In the genomic region with DNA sequence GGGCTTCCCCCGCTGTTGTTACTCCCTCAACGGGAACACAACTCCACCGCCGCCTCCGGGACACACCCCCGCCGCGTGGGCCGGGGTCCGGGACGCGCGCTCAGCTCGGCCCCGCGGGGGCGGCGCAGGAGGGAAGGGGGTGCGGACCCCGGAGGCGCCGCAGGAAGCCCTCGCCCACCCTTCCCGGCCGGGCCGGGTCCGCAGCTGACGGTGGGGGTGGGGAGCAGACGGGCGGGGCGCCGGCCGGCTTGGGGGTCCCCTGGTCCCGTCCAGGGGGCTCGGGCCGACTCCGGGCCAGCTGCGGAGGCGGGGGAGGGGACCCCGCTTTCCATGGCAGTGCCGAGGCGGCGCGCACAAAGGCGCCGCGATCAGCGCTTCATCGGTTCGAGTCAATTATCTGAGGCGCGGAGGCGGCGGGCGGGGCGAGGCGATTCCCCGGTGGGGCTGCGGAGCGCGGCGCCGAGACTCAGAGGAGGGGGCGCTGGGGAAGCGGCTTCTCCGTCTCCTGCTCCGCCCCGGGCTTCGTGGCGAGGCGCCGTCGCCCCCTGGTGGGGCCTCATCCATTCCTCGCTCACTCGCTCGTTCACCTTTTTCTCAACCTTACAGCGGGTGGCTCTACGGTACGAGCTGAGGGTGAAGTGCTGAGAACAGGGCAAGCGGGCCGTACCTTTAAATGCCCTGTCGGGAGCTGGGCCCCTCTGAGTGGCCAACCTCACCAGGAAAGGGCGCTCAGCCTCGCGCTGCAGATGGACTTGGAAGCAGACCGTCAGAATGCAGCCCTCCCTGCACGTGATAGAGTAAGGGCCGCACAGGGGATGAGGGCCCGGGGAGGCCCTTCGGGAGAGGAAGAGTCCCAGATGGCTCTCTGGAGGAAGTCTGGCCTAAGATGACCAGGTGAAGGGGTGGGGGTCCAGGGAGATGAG, we compare ENCODE assay signal across 1 cellular context.
A peak's percentile ranks its signal among the peaks of the same experiment; 100 is the strongest.
TF ChIP-seq lines count a peak whose summit lies in the region.

No MANE protein-coding gene starts in this region.

TF ChIP-seq in K562, 482 proteins besides CTCF, POLR2A, EP300 and RAD21 (continued from another document and continues in another):
- TF ChIP-seq, protein P1, sequence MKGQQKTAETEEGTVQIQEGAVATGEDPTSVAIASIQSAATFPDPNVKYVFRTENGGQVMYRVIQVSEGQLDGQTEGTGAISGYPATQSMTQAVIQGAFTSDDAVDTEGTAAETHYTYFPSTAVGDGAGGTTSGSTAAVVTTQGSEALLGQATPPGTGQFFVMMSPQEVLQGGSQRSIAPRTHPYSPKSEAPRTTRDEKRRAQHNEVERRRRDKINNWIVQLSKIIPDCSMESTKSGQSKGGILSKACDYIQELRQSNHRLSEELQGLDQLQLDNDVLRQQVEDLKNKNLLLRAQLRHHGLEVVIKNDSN (CRISPR knock-in tag; IDR thresholded peaks at IDR 0.05), result peak; percentile 48; the same call in 1 of the 2 replicates
- TF ChIP-seq GTF2E2 (tag; IDR thresholded peaks at IDR 0.05), result no peak
- TF ChIP-seq ZNF384 (IDR thresholded peaks at IDR 0.05; ENCODE audit: low read depth, low read length), result peak; percentile 44; the same call in 1 of the 2 replicates
- no peak for TF ChIP-seq TEAD2 (tag; IDR thresholded peaks at IDR 0.05)
- no peak for TF ChIP-seq POLR2H (tag; IDR thresholded peaks at IDR 0.05; ENCODE audit: low read depth)
- no peak; the same call in 1 of the 2 replicates for TF ChIP-seq CBX1 (IDR thresholded peaks at IDR 0.05; ENCODE audit: low read depth)
- no peak for TF ChIP-seq FOS (IDR thresholded peaks at IDR 0.05; ENCODE audit: extremely low read depth, insufficient read length)
- TF ChIP-seq TRIM28 (IDR thresholded peaks at IDR 0.05), result no peak
- TF ChIP-seq POLR2G (IDR thresholded peaks at IDR 0.05; ENCODE audit: low read depth, low read length), result peak; percentile 74
- TF ChIP-seq GTF2F1 (IDR thresholded peaks at IDR 0.05; ENCODE audit: low read depth, low read length), result no peak
- no peak for TF ChIP-seq HMG20B (CRISPR knock-in tag; IDR thresholded peaks at IDR 0.05)
- no peak for TF ChIP-seq TSC22D4 (tag; IDR thresholded peaks at IDR 0.05)
- TF ChIP-seq ZZZ3 (IDR thresholded peaks at IDR 0.05), result no peak
- no peak for TF ChIP-seq HMG20A (CRISPR knock-in tag; conservative IDR thresholded peaks at IDR 0.05)
- TF ChIP-seq ZNF311 (CRISPR knock-in tag; IDR thresholded peaks at IDR 0.05), result no peak
- 0 out of 4 replicates have a peak, but pooled peaks of 1 of the 2 experiments have one; percentile 36 for TF ChIP-seq KDM4B (IDR thresholded peaks at IDR 0.05; ENCODE audit: borderline replicate concordance in 2 of 2, low read depth in 1 of 2)
- peak; percentile 71 for TF ChIP-seq ZBTB7A (IDR thresholded peaks at IDR 0.05; ENCODE audit: borderline replicate concordance, control insufficient read depth, low read depth, low read length)
- no peak for TF ChIP-seq SMAD1 (IDR thresholded peaks at IDR 0.05; ENCODE audit: low read depth, low read length, partially characterized antibody)
- TF ChIP-seq ZEB2 (IDR thresholded peaks at IDR 0.05), result no peak
- TF ChIP-seq CREM (IDR thresholded peaks at IDR 0.05; ENCODE audit: low read depth), result peak; percentile 68
- no peak for TF ChIP-seq ZNF511 (CRISPR knock-in tag; IDR thresholded peaks at IDR 0.05)
- no peak for TF ChIP-seq FOXM1 (IDR thresholded peaks at IDR 0.05; ENCODE audit: low read depth)
- TF ChIP-seq FOXM1 (CRISPR knock-in tag; IDR thresholded peaks at IDR 0.05; ENCODE audit: low read depth), result peak; percentile 85; the same call in 1 of the 2 replicates
- TF ChIP-seq CC2D1A (IDR thresholded peaks at IDR 0.05), result 0 out of 2 replicates have a peak, but pooled peaks have one; percentile 19
- no peak for TF ChIP-seq ZNF785 (CRISPR knock-in tag; IDR thresholded peaks at IDR 0.05)
- 0 out of 2 replicates have a peak, but pooled peaks have one; percentile 20 for TF ChIP-seq RNF2 (IDR thresholded peaks at IDR 0.05)
- TF ChIP-seq FOXO4 (CRISPR knock-in tag; IDR thresholded peaks at IDR 0.05), result no peak
- no peak for TF ChIP-seq CLOCK (CRISPR knock-in tag; IDR thresholded peaks at IDR 0.05; ENCODE audit: borderline replicate concordance)
- TF ChIP-seq POLR2AphosphoS2 (IDR thresholded peaks at IDR 0.05; ENCODE audit: low read length), result no peak
- TF ChIP-seq MTA3 (IDR thresholded peaks at IDR 0.05; ENCODE audit: borderline replicate concordance), result 0 out of 2 replicates have a peak, but pooled peaks have one; percentile 30
- TF ChIP-seq NRF1 (conservative IDR thresholded peaks at IDR 0.05 in 1 of 2, IDR thresholded peaks at IDR 0.05 in 1 of 2), result no peak; a peak in 1 of 4 replicates
- TF ChIP-seq ARHGAP35 (IDR thresholded peaks at IDR 0.05; ENCODE audit: partially characterized antibody), result no peak
- TF ChIP-seq ZNF644 (tag; IDR thresholded peaks at IDR 0.05; ENCODE audit: low read depth), result no peak
- TF ChIP-seq, protein P2, sequence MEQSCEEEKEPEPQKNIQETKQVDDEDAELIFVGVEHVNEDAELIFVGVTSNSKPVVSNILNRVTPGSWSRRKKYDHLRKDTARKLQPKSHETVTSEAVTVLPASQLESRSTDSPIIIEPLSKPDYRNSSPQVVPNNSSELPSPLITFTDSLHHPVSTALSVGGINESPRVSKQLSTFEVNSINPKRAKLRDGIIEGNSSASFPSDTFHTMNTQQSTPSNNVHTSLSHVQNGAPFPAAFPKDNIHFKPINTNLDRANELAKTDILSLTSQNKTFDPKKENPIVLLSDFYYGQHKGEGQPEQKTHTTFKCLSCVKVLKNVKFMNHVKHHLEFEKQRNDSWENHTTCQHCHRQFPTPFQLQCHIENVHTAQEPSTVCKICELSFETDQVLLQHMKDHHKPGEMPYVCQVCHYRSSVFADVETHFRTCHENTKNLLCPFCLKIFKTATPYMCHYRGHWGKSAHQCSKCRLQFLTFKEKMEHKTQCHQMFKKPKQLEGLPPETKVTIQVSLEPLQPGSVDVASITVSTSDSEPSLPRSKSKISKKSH (CRISPR knock-in tag; IDR thresholded peaks at IDR 0.05), result no peak
- TF ChIP-seq ZNF24 (IDR thresholded peaks at IDR 0.05), result 0 out of 2 replicates have a peak, but pooled peaks have one; percentile 25
- TF ChIP-seq MBD2 (IDR thresholded peaks at IDR 0.05; ENCODE audit: borderline replicate concordance, low read depth), result no peak
- TF ChIP-seq MAZ (CRISPR knock-in tag; conservative IDR thresholded peaks at IDR 0.05 in 1 of 2, IDR thresholded peaks at IDR 0.05 in 1 of 2), result peak; percentile 93 to 98
- peak; percentile 83 for TF ChIP-seq TFAP4 (CRISPR knock-in tag; IDR thresholded peaks at IDR 0.05; ENCODE audit: borderline replicate concordance)
- TF ChIP-seq E2F8 (IDR thresholded peaks at IDR 0.05; ENCODE audit: low read depth, partially characterized antibody), result no peak
- TF ChIP-seq, protein P3, sequence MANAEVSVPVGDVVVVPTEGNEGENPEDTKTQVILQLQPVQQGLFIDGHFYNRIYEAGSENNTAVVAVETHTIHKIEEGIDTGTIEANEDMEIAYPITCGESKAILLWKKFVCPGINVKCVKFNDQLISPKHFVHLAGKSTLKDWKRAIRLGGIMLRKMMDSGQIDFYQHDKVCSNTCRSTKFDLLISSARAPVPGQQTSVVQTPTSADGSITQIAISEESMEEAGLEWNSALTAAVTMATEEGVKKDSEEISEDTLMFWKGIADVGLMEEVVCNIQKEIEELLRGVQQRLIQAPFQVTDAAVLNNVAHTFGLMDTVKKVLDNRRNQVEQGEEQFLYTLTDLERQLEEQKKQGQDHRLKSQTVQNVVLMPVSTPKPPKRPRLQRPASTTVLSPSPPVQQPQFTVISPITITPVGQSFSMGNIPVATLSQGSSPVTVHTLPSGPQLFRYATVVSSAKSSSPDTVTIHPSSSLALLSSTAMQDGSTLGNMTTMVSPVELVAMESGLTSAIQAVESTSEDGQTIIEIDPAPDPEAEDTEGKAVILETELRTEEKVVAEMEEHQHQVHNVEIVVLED (CRISPR knock-in tag; IDR thresholded peaks at IDR 0.05), result peak; percentile 56
- no peak for TF ChIP-seq ZNF253 (CRISPR knock-in tag; conservative IDR thresholded peaks at IDR 0.05)
- peak; percentile 18; the same call in 1 of the 2 replicates for TF ChIP-seq ZNF263 (CRISPR knock-in tag; IDR thresholded peaks at IDR 0.05; ENCODE audit: borderline replicate concordance)
- TF ChIP-seq L3MBTL2 (IDR thresholded peaks at IDR 0.05), result peak; percentile 60; the same call in 1 of the 2 replicates
- TF ChIP-seq ZNF140 (CRISPR knock-in tag; IDR thresholded peaks at IDR 0.05), result no peak
- peak; percentile 26 for TF ChIP-seq CTCFL (IDR thresholded peaks at IDR 0.05; ENCODE audit: borderline replicate concordance, insufficient read depth, low read depth, low read length, poor library complexity, severe bottlenecking)
- TF ChIP-seq ARID1B (IDR thresholded peaks at IDR 0.05), result no peak; the same call in 1 of the 2 replicates
- TF ChIP-seq CTBP1 (IDR thresholded peaks at IDR 0.05; ENCODE audit: borderline replicate concordance), result peak; percentile 85
- TF ChIP-seq FOXK1 (CRISPR knock-in tag; IDR thresholded peaks at IDR 0.05; ENCODE audit: borderline replicate concordance), result no peak
